Comparison of ENCODE assay signal across 9 cellular contexts in genomic region chr12:82383930-82384513, GRCh38. TPM values are rescaled to one million over a fixed set of nuclear protein-coding genes. Genes with fewer than 3 reads are reported as not detected.
DNase-seq lines count a peak whose midpoint lies in the region; ATAC-seq, FAIRE-seq and TF ChIP-seq lines count a peak whose summit lies in the region.
"Had no signal": no experiment of that assay in that cellular context is flagged by ENCODE, and none has a peak within 500 bp of the region (broad histone marks: within the 10 kb centered on the region; RNA-seq: fewer than 3 reads in every experiment).

No MANE protein-coding gene starts in this region.

- no peaks in the 10 kb centered on the region for H3K9me1 ChIP-seq in keratinocyte (ENCODE audit: control insufficient read depth, extremely low read depth, insufficient read depth, low read length)

- no peak overlapping the region for H3K4me2 ChIP-seq in keratinocyte (ENCODE audit: control insufficient read depth, extremely low read depth, insufficient read depth, low read depth, low read length)

- H2AFZ ChIP-seq in keratinocyte (ENCODE audit: control insufficient read depth, low read length): no peak overlapping the region

- H3K9ac ChIP-seq in keratinocyte (ENCODE audit: control insufficient read depth, extremely low read depth, insufficient read depth, low read length): no peak overlapping the region

- H3K4me1 ChIP-seq in keratinocyte (ENCODE audit: control insufficient read depth, extremely low read depth, insufficient read depth, low read length): no peaks in the 10 kb centered on the region

- H3K9me3 ChIP-seq in keratinocyte (ENCODE audit: control insufficient read depth, low read depth, low read length): no peaks in the 10 kb centered on the region
- H3K9me3 ChIP-seq: mucosa of descending colon had no signal

- dilution Hi-C loops in keratinocyte (cut with MboI; ENCODE audit: extremely low pct_ligation_motif_present, low sequenced_read_pairs): no loop called here

- no peaks in the 10 kb centered on the region for H4K20me1 ChIP-seq in keratinocyte (ENCODE audit: control insufficient read depth, extremely low read depth, insufficient read depth, low read length)

- H3K79me2 ChIP-seq in keratinocyte (ENCODE audit: control insufficient read depth, insufficient read depth, low read length): no peaks in the 10 kb centered on the region

- DNase-seq in SK-N-DZ (ENCODE audit: low spot score) (peak; percentile 21), keratinocyte (ENCODE audit: low read depth, low spot score) (no peak), NCI-H526 treated with DMSO at 0.1 percent for 48 hours (lab: John Stamatoyannopoulos, UW) (no peak), NCI-H2029 (lab: John Stamatoyannopoulos, UW) (no peak), posterior cingulate gyrus (no peak)
- DNase-seq in activated naive CD4-positive, alpha-beta T cell treated with Interleukin-2 at 50 U/mL for 16 hours: no peak

- no peaks in the 10 kb centered on the region for H3K27me3 ChIP-seq in keratinocyte (ENCODE audit: control insufficient read depth, extremely low read depth, insufficient read depth, low read length)

- FAIRE-seq in keratinocyte (lab: Jason Lieb, UNC): no peak

- intact Hi-C loops in posterior cingulate gyrus (cut with DNase I): loop anchor here (5.0 to 10.0 kb wide), 2 partner anchors 141 to 243 kb away; no protein-coding TSS in a partner anchor

- ATAC-seq in HG03175 (IDR thresholded peaks at IDR 0.05; ENCODE audit: unreplicated experiment): peak; percentile 59
- ATAC-seq: mucosa of descending colon had no signal

- no peak overlapping the region for H3K4me3 ChIP-seq in keratinocyte (ENCODE audit: control insufficient read depth in 2 of 3, extremely low read depth in 1 of 3, insufficient read depth in 2 of 3, low read depth in 1 of 3, low read length in 3 of 3)
- H3K4me3 ChIP-seq: mucosa of descending colon had no signal

- TF ChIP-seq CTCF in GM12874 (IDR thresholded peaks at IDR 0.05; ENCODE audit: insufficient read depth, low read depth, low read length): peak; percentile 15; the same call in 1 of the 2 replicates
- TF ChIP-seq CTCF in keratinocyte (optimal IDR thresholded peaks at IDR 0.05 in 1 of 3, IDR thresholded peaks at IDR 0.05 in 1 of 3, conservative IDR thresholded peaks at IDR 0.05 in 1 of 3; ENCODE audit: extremely low read depth in 1 of 3, insufficient read depth in 2 of 3, low read length in 3 of 3): peak in 2 of 3 experiments; percentile 31 to 59

- H3K27ac ChIP-seq in keratinocyte (ENCODE audit: control insufficient read depth, insufficient read depth, low read length): no peak overlapping the region

- H3K36me3 ChIP-seq in keratinocyte (ENCODE audit: control insufficient read depth in 2 of 2, extremely low read depth in 1 of 2, insufficient read depth in 2 of 2, low read length in 2 of 2): no peaks in the 10 kb centered on the region

RNA-seq across cellular contexts. Expression of gene METTL25, which starts 25.7 kb away (rescaled TPM):
- 3.0 and 3.3 TPM in 2 replicates for polyA plus RNA-seq in SK-N-DZ (2014; cell fraction: cytosol; rRNA removed)
- polyA plus RNA-seq in SK-N-DZ (2014; cell fraction: nucleus; rRNA removed): 3.7 and 4.0 TPM in 2 replicates
- 3.6 to 6.0 TPM (median 3.7 TPM) in 3 replicates for polyA plus RNA-seq in keratinocyte
- 1.3 TPM for polyA plus RNA-seq in keratinocyte (2011; ENCODE audit: low read depth)
- 2.5 and 5.3 TPM in 2 replicates for polyA plus RNA-seq in keratinocyte (2011; cell fraction: cytosol; rRNA removed)
- 3.6 and 6.3 TPM in 2 replicates for polyA plus RNA-seq in keratinocyte (2011; cell fraction: nucleus; rRNA removed)
- polyA plus RNA-seq in keratinocyte (2012; ENCODE audit: low replicate concordance): 2.6 and 3.0 TPM in 2 replicates
- polyA minus RNA-seq in keratinocyte: 1.3 to 4.9 TPM (median 4.0 TPM) in 3 replicates
- 3.1 TPM for polyA minus RNA-seq in keratinocyte (2011; cell fraction: cytosol; rRNA and poly(A)+ RNA removed)
- polyA minus RNA-seq in keratinocyte (2011; cell fraction: nucleus; rRNA and poly(A)+ RNA removed): 5.7 and 8.1 TPM in 2 replicates

RNA-seq across cellular contexts. Expression of gene CCDC59, which starts 25.8 kb away (rescaled TPM):
- 87.8 and 101 TPM in 2 replicates for polyA plus RNA-seq in SK-N-DZ (2014; cell fraction: cytosol; rRNA removed)
- polyA plus RNA-seq in SK-N-DZ (2014; cell fraction: nucleus; rRNA removed): 77.0 and 80.1 TPM in 2 replicates
- polyA plus RNA-seq in keratinocyte: 8.5 to 41.9 TPM (median 29.5 TPM) in 3 replicates
- polyA plus RNA-seq in keratinocyte (2011; ENCODE audit: low read depth): 117 TPM
- polyA plus RNA-seq in keratinocyte (2011; cell fraction: cytosol; rRNA removed): 12.4 and 20.5 TPM in 2 replicates
- polyA plus RNA-seq in keratinocyte (2011; cell fraction: nucleus; rRNA removed): 8.2 and 15.2 TPM in 2 replicates
- 36.9 and 38.5 TPM in 2 replicates for polyA plus RNA-seq in keratinocyte (2012; ENCODE audit: low replicate concordance)
- 2.9 to 5.7 TPM (median 5.3 TPM) in 3 replicates for polyA minus RNA-seq in keratinocyte
- polyA minus RNA-seq in keratinocyte (2011; cell fraction: cytosol; rRNA and poly(A)+ RNA removed): 10.2 TPM
- polyA minus RNA-seq in keratinocyte (2011; cell fraction: nucleus; rRNA and poly(A)+ RNA removed): 1.9 and 4.7 TPM in 2 replicates
